8 cellular contexts compared by ENCODE assay signal in genomic region chr19:42184401-42184861, GRCh38. TPM values are rescaled to one million over a fixed set of nuclear protein-coding genes. Genes with fewer than 3 reads are reported as not detected.
DNase-seq lines count a peak whose midpoint lies in the region; ATAC-seq, FAIRE-seq and TF ChIP-seq lines count a peak whose summit lies in the region.

No MANE protein-coding gene starts in this region.

- H3K27me3 ChIP-seq in HepG2 (ENCODE audit: control insufficient read depth in 1 of 2, insufficient read depth in 2 of 2, low read length in 2 of 2), result peaks cover 5 to 36% of the 10 kb centered on the region in 2 experiments; a peak in 3 of 5 replicates

- peak; percentile 78 for TF ChIP-seq RAD21 in HepG2 (CRISPR knock-in tag; IDR thresholded peaks at IDR 0.05)

- CTCF ChIA-PET in AG04449 (lab: Yijun Ruan, JAX) (interaction anchor here (0.8 to 13.0 kb wide), 32 partner anchors 8 to 216 kb away, joined by 3 to 173 read pairs (median 4); partner anchors contain the start of gene POU2F2), HepG2 (lab: Yijun Ruan, JAX; ENCODE audit: low intra/inter-chr PET ratio, low total read pairs) (interaction anchor here (2.3 to 2.8 kb wide), 2 partner anchors 50 to 75 kb away, joined by 21 to 26 read pairs; no protein-coding TSS in a partner anchor)

- FAIRE-seq in HepG2 (lab: Jason Lieb, UNC), result peak; percentile 73

- no peak overlapping the region for H2AFZ ChIP-seq in HepG2 (ENCODE audit: low read length)

- no peaks in the 10 kb centered on the region for H3K9me3 ChIP-seq in HepG2 (ENCODE audit: low read length)

- no peaks in the 10 kb centered on the region for H3K4me1 ChIP-seq in HepG2 (ENCODE audit: insufficient read depth, low read length)

- peak; percentile 62 for DNase-seq in AG04449 (ENCODE audit: low read depth, low spot score)
- DNase-seq in GM19238 (ENCODE audit: insufficient read length, low spot score), result peak; percentile 68
- peak; percentile 81 for DNase-seq in NCI-H226
- peak; percentile 62 to 72 for DNase-seq in activated CD4-positive, alpha-beta T cell treated with anti-CD3 and anti-CD28 coated beads for 24 hours (ENCODE audit: low read depth in 2 of 2)
- DNase-seq in cerebellum (ENCODE audit: low spot score), result peak; percentile 84
- DNase-seq in HepG2 (ENCODE audit: low spot score), result peak; percentile 59
- DNase-seq in stimulated activated CD4-positive, alpha-beta T cell treated with anti-CD3 and anti-CD28 coated beads, TNF-alpha, amount 100 ng/mL, for 1 hour (ENCODE audit: low read depth in 3 of 3, low spot score in 1 of 3), result peak; percentile 39 to 63 (median 47)

- no peak for TF ChIP-seq EP300 in HepG2 (IDR thresholded peaks at IDR 0.05; ENCODE audit: low read depth in 2 of 2, low read length in 2 of 2)
- TF ChIP-seq EP300 in HepG2 (CRISPR knock-in tag; IDR thresholded peaks at IDR 0.05; ENCODE audit: borderline replicate concordance), result no peak

- H3K79me2 ChIP-seq in HepG2 (ENCODE audit: insufficient read depth, low read length), result no peaks in the 10 kb centered on the region

- no CpG with 5 or more reads among the region's 1 CpG for WGBS in HepG2 (ENCODE audit: low lambda C conversion rate)

- ATAC-seq in HepG2 (peak; percentile 93), HG02852 (IDR thresholded peaks at IDR 0.05; ENCODE audit: unreplicated experiment) (no peak)

- no peaks in the 10 kb centered on the region for H4K20me1 ChIP-seq in HepG2 (ENCODE audit: insufficient read depth, low read length)

- no peak for TF ChIP-seq POLR2A in HepG2 (IDR thresholded peaks at IDR 0.05; ENCODE audit: insufficient read depth in 1 of 2, low read depth in 2 of 2, low read length in 2 of 2)

- no peaks in the 10 kb centered on the region for H3K36me3 ChIP-seq in HepG2 (replicated peaks in 1 of 2; ENCODE audit: control insufficient read depth in 1 of 2, insufficient read depth in 2 of 2, low read length in 2 of 2)

- no peak overlapping the region for H3K27ac ChIP-seq in HepG2 (ENCODE audit: extremely low read length, insufficient read depth, low read length)

- no peak overlapping the region for H3K4me2 ChIP-seq in HepG2 (ENCODE audit: low read depth, low read length)

- BruUV-seq in HepG2 (replicated peaks; lab: Mats Ljungman, UMichigan), result no TSS peak

- no peak overlapping the region for H3K4me3 ChIP-seq in AG04449 (ENCODE audit: low read depth, low read length)
- H3K4me3 ChIP-seq in HepG2 (replicated peaks in 1 of 3; ENCODE audit: insufficient read depth in 1 of 3, low read depth in 2 of 3, low read length in 3 of 3), result no peak overlapping the region

- in situ Hi-C loops in HepG2 (cut with HindIII; ENCODE audit: extremely low pct_ligation_motif_present, low pct_unique_long_range_greater_than_20kb), result no loop called here

- POLR2A ChIA-PET in AG04449 (lab: Yijun Ruan, JAX), result interaction anchor here (0.9 kb wide), 1 partner anchor 70 kb away, joined by 5 read pairs; no protein-coding TSS in a partner anchor
- POLR2A ChIA-PET in HepG2 (lab: Yijun Ruan, JAX), result no interaction called here

- intact Hi-C loops in HepG2 (cut with micrococcal nuclease; ENCODE audit: unreplicated experiment), result loop anchor here (1.0 to 2.0 kb wide), 2 partner anchors 52 to 76 kb away; partner anchors contain the start of gene POU2F2

- no peak overlapping the region for H3K9ac ChIP-seq in HepG2 (ENCODE audit: insufficient read depth, low read depth, low read length)

- TF ChIP-seq CTCF in AG04449 (IDR thresholded peaks at IDR 0.05; ENCODE audit: insufficient read depth, low read length, missing control alignments), result peak; percentile 91
- TF ChIP-seq CTCF in HepG2 (CRISPR knock-in tag; IDR thresholded peaks at IDR 0.05), result peak; percentile 91

RNA-seq across cellular contexts. Expression of gene DEDD2, which starts 33.0 kb away (rescaled TPM):
- total RNA-seq in cerebellum (17.8 TPM), HepG2 (2016; rRNA removed; fragmentation: Illumina TruSeq; extraction: Trizol) (14.7 and 19.2 TPM in 2 replicates)
- total RNA-seq in HepG2 (2016; cell fraction: cytosol; rRNA removed; fragmentation: Illumina TruSeq; extraction: Trizol; ENCODE audit: low read depth), result 9.6 and 10.0 TPM in 2 replicates
- total RNA-seq in HepG2 (2016; cell fraction: insoluble cytoplasmic fraction; rRNA removed; fragmentation: Illumina TruSeq; extraction: Trizol), result 16.1 and 18.5 TPM in 2 replicates
- 27.2 and 29.6 TPM in 2 replicates for total RNA-seq in HepG2 (2016; cell fraction: membrane; rRNA removed; fragmentation: Illumina TruSeq; extraction: Trizol)
- 6.8 and 8.3 TPM in 2 replicates for total RNA-seq in HepG2 (2016; cell fraction: nucleus; rRNA removed; fragmentation: Illumina TruSeq; extraction: Trizol)
- polyA plus RNA-seq in HepG2 (2011; rRNA removed), result 24.7 and 26.1 TPM in 2 replicates
- polyA plus RNA-seq in HepG2 (2011; cell fraction: cytosol; rRNA removed), result 25.5 and 32.8 TPM in 2 replicates
- 26.7 and 26.8 TPM in 2 replicates for polyA plus RNA-seq in HepG2 (2011; cell fraction: nucleus; rRNA removed)
- 11.1 and 19.5 TPM in 2 replicates for polyA plus RNA-seq in HepG2 (2012)
- polyA plus RNA-seq in HepG2 (2016; cell fraction: cytosol; fragmentation: Illumina TruSeq; extraction: Trizol; ENCODE audit: low read depth), result 10.7 and 11.1 TPM in 2 replicates
- polyA plus RNA-seq in HepG2 (2016; cell fraction: insoluble cytoplasmic fraction; fragmentation: Illumina TruSeq; extraction: Trizol; ENCODE audit: low read depth), result 19.2 and 19.5 TPM in 2 replicates
- 23.2 and 25.7 TPM in 2 replicates for polyA plus RNA-seq in HepG2 (2016; cell fraction: membrane; fragmentation: Illumina TruSeq; extraction: Trizol; ENCODE audit: low read depth)
- 16.9 and 21.4 TPM in 2 replicates for polyA plus RNA-seq in HepG2 (2016; cell fraction: nucleus; fragmentation: Illumina TruSeq; extraction: Trizol; ENCODE audit: insufficient read depth, low read depth)
- polyA minus RNA-seq in HepG2 (2011; rRNA and poly(A)+ RNA removed; ENCODE audit: low replicate concordance), result 15.6 and 26.0 TPM in 2 replicates
- polyA minus RNA-seq in HepG2 (2011; cell fraction: cytosol; rRNA and poly(A)+ RNA removed), result 6.8 and 8.3 TPM in 2 replicates
- polyA minus RNA-seq in HepG2 (2011; cell fraction: nucleus; rRNA and poly(A)+ RNA removed), result 5.0 and 7.2 TPM in 2 replicates

RNA-seq across cellular contexts. Expression of gene ZNF526, which starts 35.7 kb away (rescaled TPM):
- 6.4 TPM for total RNA-seq in cerebellum
- total RNA-seq in HepG2 (2016; rRNA removed; fragmentation: Illumina TruSeq; extraction: Trizol), result 8.4 and 8.5 TPM in 2 replicates
- 3.2 and 4.1 TPM in 2 replicates for total RNA-seq in HepG2 (2016; cell fraction: cytosol; rRNA removed; fragmentation: Illumina TruSeq; extraction: Trizol; ENCODE audit: low read depth)
- 7.8 and 8.2 TPM in 2 replicates for total RNA-seq in HepG2 (2016; cell fraction: insoluble cytoplasmic fraction; rRNA removed; fragmentation: Illumina TruSeq; extraction: Trizol)
- 7.8 and 8.0 TPM in 2 replicates for total RNA-seq in HepG2 (2016; cell fraction: membrane; rRNA removed; fragmentation: Illumina TruSeq; extraction: Trizol)
- 5.4 and 6.6 TPM in 2 replicates for total RNA-seq in HepG2 (2016; cell fraction: nucleus; rRNA removed; fragmentation: Illumina TruSeq; extraction: Trizol)
- polyA plus RNA-seq in HepG2 (2011; rRNA removed), result 3.3 and 4.3 TPM in 2 replicates
- 1.6 and 1.7 TPM in 2 replicates for polyA plus RNA-seq in HepG2 (2011; cell fraction: cytosol; rRNA removed)
- 6.8 and 7.0 TPM in 2 replicates for polyA plus RNA-seq in HepG2 (2011; cell fraction: nucleus; rRNA removed)
- 4.9 and 5.8 TPM in 2 replicates for polyA plus RNA-seq in HepG2 (2012)
- polyA plus RNA-seq in HepG2 (2016; cell fraction: cytosol; fragmentation: Illumina TruSeq; extraction: Trizol; ENCODE audit: low read depth), result 0.61 and 0.84 TPM in 2 replicates
- 3.0 and 6.6 TPM in 2 replicates for polyA plus RNA-seq in HepG2 (2016; cell fraction: insoluble cytoplasmic fraction; fragmentation: Illumina TruSeq; extraction: Trizol; ENCODE audit: low read depth)
- polyA plus RNA-seq in HepG2 (2016; cell fraction: membrane; fragmentation: Illumina TruSeq; extraction: Trizol; ENCODE audit: low read depth), result 1.2 and 1.8 TPM in 2 replicates
- polyA plus RNA-seq in HepG2 (2016; cell fraction: nucleus; fragmentation: Illumina TruSeq; extraction: Trizol; ENCODE audit: insufficient read depth, low read depth), result 4.9 and 6.7 TPM in 2 replicates
- 12.7 and 19.4 TPM in 2 replicates for polyA minus RNA-seq in HepG2 (2011; rRNA and poly(A)+ RNA removed; ENCODE audit: low replicate concordance)
- polyA minus RNA-seq in HepG2 (2011; cell fraction: cytosol; rRNA and poly(A)+ RNA removed), result 2.9 and 4.0 TPM in 2 replicates
- polyA minus RNA-seq in HepG2 (2011; cell fraction: nucleus; rRNA and poly(A)+ RNA removed), result 8.8 and 9.3 TPM in 2 replicates

RNA-seq across cellular contexts. Expression of gene POU2F2, which starts 52.2 kb away (rescaled TPM):
- 3.7 TPM for total RNA-seq in cerebellum
- total RNA-seq in HepG2 (2016; rRNA removed; fragmentation: Illumina TruSeq; extraction: Trizol), result 0.03 and 0.09 TPM in 2 replicates
- not detected in 2 replicates for total RNA-seq in HepG2 (2016; cell fraction: cytosol; rRNA removed; fragmentation: Illumina TruSeq; extraction: Trizol; ENCODE audit: low read depth)
- 0.10 and 0.28 TPM in 2 replicates for total RNA-seq in HepG2 (2016; cell fraction: insoluble cytoplasmic fraction; rRNA removed; fragmentation: Illumina TruSeq; extraction: Trizol)
- 0.06 TPM in 1 of 2 replicates, not detected in the other for total RNA-seq in HepG2 (2016; cell fraction: membrane; rRNA removed; fragmentation: Illumina TruSeq; extraction: Trizol)
- total RNA-seq in HepG2 (2016; cell fraction: nucleus; rRNA removed; fragmentation: Illumina TruSeq; extraction: Trizol), result 0.22 TPM in 1 of 2 replicates, not detected in the other
- polyA plus RNA-seq in HepG2 (2011; rRNA removed), result 0.17 and 0.25 TPM in 2 replicates
- polyA plus RNA-seq in HepG2 (2011; cell fraction: cytosol; rRNA removed), result 0.09 and 0.19 TPM in 2 replicates
- polyA plus RNA-seq in HepG2 (2011; cell fraction: nucleus; rRNA removed), result 1.3 TPM in 2 replicates
- 0.19 and 0.59 TPM in 2 replicates for polyA plus RNA-seq in HepG2 (2012)
- polyA plus RNA-seq in HepG2 (2016; cell fraction: cytosol; fragmentation: Illumina TruSeq; extraction: Trizol; ENCODE audit: low read depth), result not detected in 2 replicates
- polyA plus RNA-seq in HepG2 (2016; cell fraction: insoluble cytoplasmic fraction; fragmentation: Illumina TruSeq; extraction: Trizol; ENCODE audit: low read depth), result 0.19 and 0.27 TPM in 2 replicates
- not detected in 2 replicates for polyA plus RNA-seq in HepG2 (2016; cell fraction: membrane; fragmentation: Illumina TruSeq; extraction: Trizol; ENCODE audit: low read depth)
- polyA plus RNA-seq in HepG2 (2016; cell fraction: nucleus; fragmentation: Illumina TruSeq; extraction: Trizol; ENCODE audit: insufficient read depth, low read depth), result 0.47 and 1.5 TPM in 2 replicates
- 0.14 and 0.24 TPM in 2 replicates for polyA minus RNA-seq in HepG2 (2011; rRNA and poly(A)+ RNA removed; ENCODE audit: low replicate concordance)
- polyA minus RNA-seq in HepG2 (2011; cell fraction: cytosol; rRNA and poly(A)+ RNA removed), result not detected in 2 replicates
- 0.64 and 0.87 TPM in 2 replicates for polyA minus RNA-seq in HepG2 (2011; cell fraction: nucleus; rRNA and poly(A)+ RNA removed)

RNA-seq across cellular contexts. Expression of gene GSK3A, which starts 58.0 kb away (rescaled TPM):
- 16.8 TPM for total RNA-seq in cerebellum
- total RNA-seq in HepG2 (2016; rRNA removed; fragmentation: Illumina TruSeq; extraction: Trizol), result 14.8 and 16.9 TPM in 2 replicates
- total RNA-seq in HepG2 (2016; cell fraction: cytosol; rRNA removed; fragmentation: Illumina TruSeq; extraction: Trizol; ENCODE audit: low read depth), result 16.1 and 22.9 TPM in 2 replicates
- 11.4 and 17.4 TPM in 2 replicates for total RNA-seq in HepG2 (2016; cell fraction: insoluble cytoplasmic fraction; rRNA removed; fragmentation: Illumina TruSeq; extraction: Trizol)
- 31.4 and 34.4 TPM in 2 replicates for total RNA-seq in HepG2 (2016; cell fraction: membrane; rRNA removed; fragmentation: Illumina TruSeq; extraction: Trizol)
- 9.7 and 11.2 TPM in 2 replicates for total RNA-seq in HepG2 (2016; cell fraction: nucleus; rRNA removed; fragmentation: Illumina TruSeq; extraction: Trizol)
- 52.5 and 56.5 TPM in 2 replicates for polyA plus RNA-seq in HepG2 (2011; rRNA removed)
- 33.8 and 36.7 TPM in 2 replicates for polyA plus RNA-seq in HepG2 (2011; cell fraction: cytosol; rRNA removed)
- 33.5 and 34.5 TPM in 2 replicates for polyA plus RNA-seq in HepG2 (2011; cell fraction: nucleus; rRNA removed)
- 25.2 and 25.7 TPM in 2 replicates for polyA plus RNA-seq in HepG2 (2012)
- 41.6 and 46.1 TPM in 2 replicates for polyA plus RNA-seq in HepG2 (2016; cell fraction: cytosol; fragmentation: Illumina TruSeq; extraction: Trizol; ENCODE audit: low read depth)
- 45.9 and 55.0 TPM in 2 replicates for polyA plus RNA-seq in HepG2 (2016; cell fraction: insoluble cytoplasmic fraction; fragmentation: Illumina TruSeq; extraction: Trizol; ENCODE audit: low read depth)
- polyA plus RNA-seq in HepG2 (2016; cell fraction: membrane; fragmentation: Illumina TruSeq; extraction: Trizol; ENCODE audit: low read depth), result 67.9 and 73.5 TPM in 2 replicates
- 44.2 and 47.7 TPM in 2 replicates for polyA plus RNA-seq in HepG2 (2016; cell fraction: nucleus; fragmentation: Illumina TruSeq; extraction: Trizol; ENCODE audit: insufficient read depth, low read depth)
- polyA minus RNA-seq in HepG2 (2011; rRNA and poly(A)+ RNA removed; ENCODE audit: low replicate concordance), result 34.3 and 51.6 TPM in 2 replicates
- polyA minus RNA-seq in HepG2 (2011; cell fraction: cytosol; rRNA and poly(A)+ RNA removed), result 9.1 and 14.1 TPM in 2 replicates
- polyA minus RNA-seq in HepG2 (2011; cell fraction: nucleus; rRNA and poly(A)+ RNA removed), result 5.2 and 6.8 TPM in 2 replicates
